ENCODE assay signal across 8 cellular contexts in the genomic region with DNA sequence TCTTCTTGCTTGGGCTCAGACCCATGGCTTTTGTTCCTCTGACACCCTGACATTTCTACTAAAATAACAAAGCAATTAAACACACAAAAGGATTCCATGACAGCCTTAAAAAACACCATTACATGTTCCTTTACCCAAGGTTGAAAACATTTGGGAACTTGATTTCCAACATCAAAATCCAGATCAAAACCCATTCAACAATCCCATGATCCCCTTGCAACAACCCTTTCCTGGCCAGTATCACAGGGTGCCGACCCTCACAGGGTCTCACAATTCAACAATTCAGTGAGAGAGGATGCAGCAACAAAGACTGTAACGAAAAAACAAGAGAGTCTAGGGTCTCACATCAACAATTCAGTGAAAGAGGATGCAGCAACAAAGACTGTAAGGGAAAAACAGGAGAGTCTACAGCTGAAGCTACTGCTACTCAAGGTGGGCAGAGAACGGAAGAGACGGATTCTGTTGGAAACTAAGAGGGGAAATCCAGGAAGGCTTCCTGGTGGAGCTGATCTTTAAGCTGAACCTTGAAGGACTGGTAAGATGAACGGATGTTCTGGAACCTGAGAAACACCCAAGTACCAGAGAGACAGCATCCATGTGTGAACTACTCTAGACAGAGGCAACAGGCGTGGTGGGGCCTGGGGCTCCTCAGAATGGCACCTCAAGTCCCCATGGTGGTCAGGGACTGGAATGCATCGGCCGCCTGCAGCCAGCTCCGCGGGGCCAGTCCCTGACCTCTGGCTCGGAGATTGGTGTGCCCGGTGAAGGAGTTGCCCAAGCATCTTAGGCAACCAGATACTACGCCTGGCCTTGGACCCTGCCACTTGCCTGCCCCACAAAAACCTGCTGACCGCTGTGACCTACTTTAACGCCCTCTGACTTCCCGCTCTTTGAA. TPM values are rescaled to one million over a fixed set of nuclear protein-coding genes. Genes with fewer than 3 reads are reported as not detected.
A peak's percentile ranks its signal among the peaks of the same experiment; 100 is the strongest.
DNase-seq lines count a peak whose midpoint lies in the region; ATAC-seq, FAIRE-seq and TF ChIP-seq lines count a peak whose summit lies in the region.

No MANE protein-coding gene starts in this region.

- peak overlapping the region; percentile 79 to 100 for H3K4ac ChIP-seq in mesenchymal stem cell (ENCODE audit: low read depth in 1 of 2, low read length in 2 of 2)

- no peak for TF ChIP-seq POLR2A in H54 (IDR thresholded peaks at IDR 0.05; ENCODE audit: low read depth, low read length)

- peak overlapping the region; percentile 99 for H2BK5ac ChIP-seq in mesenchymal stem cell (ENCODE audit: low read depth, low read length, poor library complexity, severe bottlenecking)

- H3K9me3 ChIP-seq in HUES48 (ENCODE audit: control insufficient read depth, insufficient read depth, low read length) (no peaks in the 10 kb centered on the region), mesenchymal stem cell (ENCODE audit: control insufficient read depth, low read length) (no peaks in the 10 kb centered on the region)

- no peak for TF ChIP-seq CTCF in brain microvascular endothelial cell (IDR thresholded peaks at IDR 0.05; ENCODE audit: low read depth, low read length, missing control alignments)

- peaks cover 23% of the 10 kb centered on the region for H3K79me1 ChIP-seq in mesenchymal stem cell (replicated peaks; ENCODE audit: low read length, poor library complexity, severe bottlenecking)

- H2BK120ac ChIP-seq in mesenchymal stem cell (ENCODE audit: low read depth, low read length): peak overlapping the region; percentile 94

- H2BK12ac ChIP-seq in mesenchymal stem cell (ENCODE audit: low read length in 2 of 2): peak overlapping the region; percentile 9 to 99

- peak overlapping the region; percentile 99 for H4K8ac ChIP-seq in mesenchymal stem cell (ENCODE audit: low read length)

- H3K23ac ChIP-seq in mesenchymal stem cell (ENCODE audit: low read length in 2 of 2): peak overlapping the region in 1 of 2 experiments; percentile 97

- peak; percentile 32 for FAIRE-seq in urothelium cell line (lab: Jason Lieb, UNC)
- no peak for FAIRE-seq in H54 (lab: Jason Lieb, UNC)

- peak overlapping the region; percentile 99 for H4K91ac ChIP-seq in mesenchymal stem cell (ENCODE audit: low read length)

- H3K4me3 ChIP-seq in HUES48 (ENCODE audit: low read depth, low read length): peak overlapping the region; percentile 52; the same call in 1 of the 2 replicates
- H3K4me3 ChIP-seq in brain microvascular endothelial cell (ENCODE audit: low read depth, low read length): peak overlapping the region; percentile 42
- peak overlapping the region in 1 of 2 experiments; percentile 71 for H3K4me3 ChIP-seq in mesenchymal stem cell (ENCODE audit: insufficient read depth in 1 of 2, low read depth in 1 of 2, low read length in 2 of 2)

- 88% methylated on average over 16 of the region's 16 CpGs for WGBS in mesenchymal stem cell

- H3K9ac ChIP-seq in HUES48 (ENCODE audit: low read depth, low read length) (peak overlapping the region; percentile 71), mesenchymal stem cell (ENCODE audit: low read length) (peak overlapping the region; percentile 91)

- H2AK5ac ChIP-seq in mesenchymal stem cell (ENCODE audit: low read length, severe bottlenecking): peak overlapping the region; percentile 92

- no peak overlapping the region for H2AFZ ChIP-seq in mesenchymal stem cell (ENCODE audit: low read depth, low read length)

- peak overlapping the region; percentile 87 for H2BK15ac ChIP-seq in mesenchymal stem cell (ENCODE audit: low read depth, poor library complexity, severe bottlenecking)

- DNase-seq in ELF-1 (ENCODE audit: low read depth, low spot score): peak; percentile 44
- no peak for DNase-seq in brain microvascular endothelial cell
- DNase-seq in mesenchymal stem cell: no peak
- DNase-seq in urothelium cell line (ENCODE audit: low spot score): no peak
- DNase-seq in H54 (ENCODE audit: insufficient read length, low spot score): no peak

- H3K18ac ChIP-seq in mesenchymal stem cell (ENCODE audit: low read depth in 1 of 2, low read length in 2 of 2): peak overlapping the region; percentile 84 to 99

- peak overlapping the region; percentile 50 for H3K4me2 ChIP-seq in mesenchymal stem cell (ENCODE audit: low read length, poor library complexity, severe bottlenecking)

- peak overlapping the region in 1 of 2 experiments; percentile 95 for H3K14ac ChIP-seq in mesenchymal stem cell (ENCODE audit: low read length in 2 of 2)

- H3K36me3 ChIP-seq in HUES48 (ENCODE audit: control insufficient read depth, insufficient read depth, low read length) (no peaks in the 10 kb centered on the region), brain microvascular endothelial cell (replicated peaks) (no peaks in the 10 kb centered on the region), mesenchymal stem cell (ENCODE audit: control insufficient read depth in 1 of 2, insufficient read depth in 2 of 2, low read depth in 1 of 2, low read length in 2 of 2) (no peaks in the 10 kb centered on the region)

- H3K27ac ChIP-seq in HUES48 (ENCODE audit: low read depth, low read length) (peak overlapping the region; percentile 84), brain microvascular endothelial cell (peak overlapping the region; percentile 90), mesenchymal stem cell (ENCODE audit: low read length, poor library complexity, severe bottlenecking) (peak overlapping the region; percentile 98)

- H3K4me1 ChIP-seq in HUES48 (ENCODE audit: control insufficient read depth, insufficient read depth, low read length) (peaks cover 48% of the 10 kb centered on the region), mesenchymal stem cell (ENCODE audit: control insufficient read depth, insufficient read depth, low read depth, low read length) (peaks cover 49% of the 10 kb centered on the region)

- no peaks in the 10 kb centered on the region; the same call in 1 of the 2 replicates for H3K27me3 ChIP-seq in HUES48 (ENCODE audit: control insufficient read depth, insufficient read depth, low read length)
- H3K27me3 ChIP-seq in brain microvascular endothelial cell (replicated peaks): no peaks in the 10 kb centered on the region
- no peaks in the 10 kb centered on the region for H3K27me3 ChIP-seq in mesenchymal stem cell (ENCODE audit: control insufficient read depth in 1 of 2, insufficient read depth in 1 of 2, low read length in 2 of 2)

- in situ Hi-C loops in brain microvascular endothelial cell (cut with HindIII; ENCODE audit: low pct_ligation_motif_present, low sequenced_read_pairs): loop anchor here (25.0 kb wide), 1 partner anchor 878 kb away; no protein-coding TSS in a partner anchor

- ATAC-seq in GM18870 (IDR thresholded peaks at IDR 0.05; ENCODE audit: unreplicated experiment) (no peak), GM19395 (IDR thresholded peaks at IDR 0.05; ENCODE audit: unreplicated experiment) (no peak)

RNA-seq across cellular contexts. Expression of a gene that starts 22.7 kb away (rescaled TPM):
- polyA plus RNA-seq in mesenchymal stem cell (2013, experiment 1 of 2): 407 TPM
- 408 TPM for polyA plus RNA-seq in mesenchymal stem cell (2013, experiment 2 of 2)
